ENCODE assay signal across 8 cellular contexts in genomic region chr2:207505728-207506127, GRCh38. TPM values are rescaled to one million over a fixed set of nuclear protein-coding genes. Genes with fewer than 3 reads are reported as not detected.
DNase-seq lines count a peak whose midpoint lies in the region; ATAC-seq and TF ChIP-seq lines count a peak whose summit lies in the region.

No MANE protein-coding gene starts in this region.

- no peaks in the 10 kb centered on the region for H3K36me3 ChIP-seq in gastroesophageal sphincter

- ATAC-seq in activated CD8-positive, alpha-beta T cell treated with anti-CD3 and anti-CD28 coated beads for 36 hours: peak; percentile 66
- peak; percentile 39 for ATAC-seq in gastroesophageal sphincter
- no peak for ATAC-seq in HG02973 (IDR thresholded peaks at IDR 0.05; ENCODE audit: unreplicated experiment)

- no peaks in the 10 kb centered on the region for H3K27me3 ChIP-seq in gastroesophageal sphincter

- TF ChIP-seq CTCF in activated CD8-positive, alpha-beta T cell treated with anti-CD3 and anti-CD28 coated beads for 36 hours (IDR thresholded peaks at IDR 0.05): no peak
- no peak for TF ChIP-seq CTCF in gastroesophageal sphincter (IDR thresholded peaks at IDR 0.05)

- peak overlapping the region; percentile 37 to 72 (median 66) for H3K27ac ChIP-seq in gastroesophageal sphincter

- POLR2A ChIA-PET in activated CD8-positive, alpha-beta T cell treated with anti-CD3 and anti-CD28 coated beads for 36 hours (lab: Charles Lee): interaction anchor here (1.0 to 4.3 kb wide), 3 partner anchors 15 to 25 kb away, joined by 3 to 25 read pairs (median 5); partner anchors contain the start of gene CREB1

- TF ChIP-seq EP300 in gastroesophageal sphincter (IDR thresholded peaks at IDR 0.05): no peak

- no peaks in the 10 kb centered on the region for H3K9me3 ChIP-seq in gastroesophageal sphincter

- H3K4me3 Mint-ChIP-seq in activated T-cell treated with anti-CD3 and anti-CD28 coated beads, Interleukin-2, amount 50 U/mL, for 24 hours: peak overlapping the region; percentile 44
- H3K4me3 Mint-ChIP-seq in activated CD8-positive, alpha-beta T cell treated with anti-CD3 and anti-CD28 coated beads for 36 hours: peak overlapping the region; percentile 30

- no peak for TF ChIP-seq POLR2A in gastroesophageal sphincter (IDR thresholded peaks at IDR 0.05)

- H3K4me1 Mint-ChIP-seq in activated T-cell treated with anti-CD3 and anti-CD28 coated beads, Interleukin-2, amount 50 U/mL, for 24 hours (ENCODE audit: low read depth): peaks cover 58% of the 10 kb centered on the region
- H3K4me1 Mint-ChIP-seq in activated CD8-positive, alpha-beta T cell treated with anti-CD3 and anti-CD28 coated beads for 36 hours (ENCODE audit: low read depth): peaks cover 58% of the 10 kb centered on the region

- intact Hi-C loops in activated CD8-positive, alpha-beta T cell treated with anti-CD3 and anti-CD28 coated beads for 36 hours (cut with micrococcal nuclease): no loop called here

- WGBS in gastroesophageal sphincter (ENCODE audit: low coverage in 1 of 2), 2 donors: 0 to 20% methylated on average over 1 of the region's 1 CpG

- H3K27me3 Mint-ChIP-seq in activated T-cell treated with anti-CD3 and anti-CD28 coated beads, Interleukin-2, amount 50 U/mL, for 24 hours: no peaks in the 10 kb centered on the region
- H3K27me3 Mint-ChIP-seq in activated CD8-positive, alpha-beta T cell treated with anti-CD3 and anti-CD28 coated beads for 36 hours: no peaks in the 10 kb centered on the region

- CTCF ChIA-PET in activated CD8-positive, alpha-beta T cell treated with anti-CD3 and anti-CD28 coated beads for 36 hours (lab: Charles Lee): no interaction called here

- H3K27ac Mint-ChIP-seq in activated T-cell treated with anti-CD3 and anti-CD28 coated beads, Interleukin-2, amount 50 U/mL, for 24 hours: peak overlapping the region; percentile 90
- H3K27ac Mint-ChIP-seq in activated CD8-positive, alpha-beta T cell treated with anti-CD3 and anti-CD28 coated beads for 36 hours: peak overlapping the region; percentile 67

- no peaks in the 10 kb centered on the region for H3K9me3 Mint-ChIP-seq in activated T-cell treated with anti-CD3 and anti-CD28 coated beads, Interleukin-2, amount 50 U/mL, for 24 hours
- H3K9me3 Mint-ChIP-seq in activated CD8-positive, alpha-beta T cell treated with anti-CD3 and anti-CD28 coated beads for 36 hours: peaks cover 1% of the 10 kb centered on the region

- peak; percentile 38 for DNase-seq in activated T-cell treated with anti-CD3 and anti-CD28 coated beads, Interleukin-2, amount 50 U/mL, for 24 hours
- DNase-seq in activated T-cell treated with anti-CD3 and anti-CD28 coated beads, Interleukin-2, amount 50 U/mL, for 1 hour: no peak
- peak; percentile 44 for DNase-seq in activated CD8-positive, alpha-beta T cell treated with anti-CD3 and anti-CD28 coated beads for 36 hours
- DNase-seq in superior temporal gyrus (ENCODE audit: extremely low spot score) (peak; percentile 24), midbrain (lab: John Stamatoyannopoulos, UW) (no peak), NCI-H1694 (lab: John Stamatoyannopoulos, UW) (no peak)

- H3K4me3 ChIP-seq in gastroesophageal sphincter: no peak overlapping the region

- no peaks in the 10 kb centered on the region for H3K36me3 Mint-ChIP-seq in activated T-cell treated with anti-CD3 and anti-CD28 coated beads, Interleukin-2, amount 50 U/mL, for 24 hours (ENCODE audit: low read depth)
- no peaks in the 10 kb centered on the region for H3K36me3 Mint-ChIP-seq in activated CD8-positive, alpha-beta T cell treated with anti-CD3 and anti-CD28 coated beads for 36 hours (ENCODE audit: low read depth)

- peaks cover 7 to 35% (median 11%) of the 10 kb centered on the region in 3 donors for H3K4me1 ChIP-seq in gastroesophageal sphincter

RNA-seq across cellular contexts. Expression of gene CREB1, which starts 24.0 kb away (rescaled TPM):
- 10 to 100 TPM; 92.8 to 95.8 TPM for total RNA-seq in activated CD8-positive, alpha-beta T cell treated with anti-CD3 and anti-CD28 coated beads for 36 hours
- 10 to 100 TPM; 46.0 to 60.2 (median 57.5) TPM for total RNA-seq in gastroesophageal sphincter

Comparison
In these comparisons a context has a peak if more than half of its experiments do, and no peak if none do; other contexts are left out.
1. DNase-seq: peak in activated T-cell treated with anti-CD3 and anti-CD28 coated beads, Interleukin-2, amount 50 U/mL, for 24 hours (single experiment), activated CD8-positive, alpha-beta T cell treated with anti-CD3 and anti-CD28 coated beads for 36 hours (single experiment) and superior temporal gyrus (single experiment); none in activated T-cell treated with anti-CD3 and anti-CD28 coated beads, Interleukin-2, amount 50 U/mL, for 1 hour (single experiment), midbrain (single experiment) and NCI-H1694 (single experiment).